In genomic region chr18:70288171-70288850, GRCh38 we compare ENCODE assay signal across 8 cellular contexts. TPM values are rescaled to one million over a fixed set of nuclear protein-coding genes. Genes with fewer than 3 reads are reported as not detected.
DNase-seq lines count a peak whose midpoint lies in the region; ATAC-seq and TF ChIP-seq lines count a peak whose summit lies in the region.

No MANE protein-coding gene starts in this region.

- H4K20me1 ChIP-seq in mammary epithelial cell (ENCODE audit: insufficient read depth, low read length) = no peaks in the 10 kb centered on the region

- H3K27ac Mint-ChIP-seq in stimulated activated naive CD8-positive, alpha-beta T cell treated with anti-CD3 and anti-CD28 coated beads, Interleukin-15, amount 100 ng/mL, for 72 hours = no peak overlapping the region

- no peaks in the 10 kb centered on the region for H3K9me3 Mint-ChIP-seq in stimulated activated naive CD8-positive, alpha-beta T cell treated with anti-CD3 and anti-CD28 coated beads, Interleukin-15, amount 100 ng/mL, for 72 hours

- BruUV-seq in mammary epithelial cell (replicated peaks; lab: Mats Ljungman, UMichigan) = no TSS peak

- CTCF ChIA-PET in mammary epithelial cell (lab: Charles Lee; ENCODE audit: low non-redundant PET) = no interaction called here

- H3K4me2 ChIP-seq in mammary epithelial cell (ENCODE audit: insufficient read depth, low read depth, low read length) = peak overlapping the region; percentile 90

- in situ Hi-C loops in KBM-7 (cut with MboI; ENCODE audit: low pct_unique_long_range_greater_than_20kb, low sequenced_read_pairs) (no loop called here), mammary epithelial cell (cut with MboI; ENCODE audit: low sequenced_read_pairs in 2 of 2) (loop anchor here in 1 of 2 donors (25.0 kb wide), 1 partner anchor 149 kb away; no protein-coding TSS in a partner anchor)

- no peaks in the 10 kb centered on the region for H3K36me3 ChIP-seq in mammary epithelial cell (ENCODE audit: insufficient read depth, low read length)

- intact Hi-C loops in mammary epithelial cell (cut with micrococcal nuclease) = loop anchor here (1.0 to 5.0 kb wide), 4 partner anchors 45 to 134 kb away; no protein-coding TSS in a partner anchor

- H3K4me3 ChIP-seq in mammary epithelial cell (replicated peaks in 1 of 3; ENCODE audit: insufficient read depth in 1 of 3, low read depth in 2 of 3, low read length in 3 of 3) = peak overlapping the region; percentile 80 to 91 (median 83)

- under 1% methylated on average over 9 of the region's 50 CpGs for WGBS in mammary epithelial cell (ENCODE audit: low coverage, missing lambda C conversion rate)

- dilution Hi-C loops in mammary epithelial cell (cut with HindIII; ENCODE audit: low sequenced_read_pairs) = loop anchor here (5.0 kb wide), 1 partner anchor 69 kb away; no protein-coding TSS in a partner anchor

- peaks cover 45% of the 10 kb centered on the region for H3K79me2 ChIP-seq in mammary epithelial cell (ENCODE audit: insufficient read depth, low read length)

- peak overlapping the region; percentile 1 for H3K27ac ChIP-seq in mammary epithelial cell (ENCODE audit: insufficient read depth, low read depth, low read length)

- H3K4me1 Mint-ChIP-seq in stimulated activated naive CD8-positive, alpha-beta T cell treated with anti-CD3 and anti-CD28 coated beads, Interleukin-15, amount 100 ng/mL, for 72 hours = peaks cover 14% of the 10 kb centered on the region

- H2AFZ ChIP-seq in mammary epithelial cell (ENCODE audit: low read depth, low read length) = peak overlapping the region; percentile 89

- ATAC-seq in GM21717 (IDR thresholded peaks at IDR 0.05; ENCODE audit: unreplicated experiment) = peak; percentile 10
- ATAC-seq in stimulated activated naive CD8-positive, alpha-beta T cell treated with anti-CD3 and anti-CD28 coated beads, Interleukin-15, amount 100 ng/mL, for 72 hours = peak; percentile 10

- H3K9me3 ChIP-seq in mammary epithelial cell (replicated peaks; ENCODE audit: insufficient read depth, low read length) = no peaks in the 10 kb centered on the region

- H3K9ac ChIP-seq in mammary epithelial cell (ENCODE audit: insufficient read depth, low read length) = peak overlapping the region; percentile 61

- DNase-seq in NCI-H2107 (lab: John Stamatoyannopoulos, UW) (peak; percentile 12), NCI-H2107 treated with DMSO at 0.1 percent for 48 hours (lab: John Stamatoyannopoulos, UW; ENCODE audit: unreplicated experiment) (no peak), KBM-7 (peak; percentile 30), mammary epithelial cell (no peak), kidney tubule cell (ENCODE audit: low spot score) (peak; percentile 44), MV-4-11 (lab: John Stamatoyannopoulos, UW) (no peak)
- DNase-seq in stimulated activated naive CD8-positive, alpha-beta T cell treated with anti-CD3 and anti-CD28 coated beads, Interleukin-15, amount 100 ng/mL, for 72 hours = peak in 1 of 2 donors; percentile 12

- peaks cover 43% of the 10 kb centered on the region for H3K27me3 Mint-ChIP-seq in stimulated activated naive CD8-positive, alpha-beta T cell treated with anti-CD3 and anti-CD28 coated beads, Interleukin-15, amount 100 ng/mL, for 72 hours

- peaks cover 21% of the 10 kb centered on the region for H3K4me1 ChIP-seq in mammary epithelial cell (ENCODE audit: insufficient read depth, low read length)

- H3K27me3 ChIP-seq in mammary epithelial cell (ENCODE audit: insufficient read depth, low read length) = no peaks in the 10 kb centered on the region

- peak in 1 of 2 donors; percentile 1 for TF ChIP-seq CTCF in mammary epithelial cell (conservative IDR thresholded peaks at IDR 0.05 in 1 of 2, IDR thresholded peaks at IDR 0.05 in 1 of 2; ENCODE audit: extremely low read depth in 1 of 2, insufficient read depth in 1 of 2, low read depth in 1 of 2, low read length in 2 of 2)

- H3K4me3 Mint-ChIP-seq in stimulated activated naive CD8-positive, alpha-beta T cell treated with anti-CD3 and anti-CD28 coated beads, Interleukin-15, amount 100 ng/mL, for 72 hours = peak overlapping the region; percentile 42 to 63

RNA-seq across cellular contexts. Expression of gene SOCS6, which starts 0.5 kb away (rescaled TPM):
- 10 to 100 TPM; 22.7 to 31.5 TPM for total RNA-seq in mammary epithelial cell
- polyA plus RNA-seq in mammary epithelial cell = 14.0 TPM
- polyA minus RNA-seq in mammary epithelial cell = 26.5 TPM

Comparison
In these comparisons a context has a peak if more than half of its experiments do, and no peak if none do; other contexts are left out.
1. DNase-seq: peak in NCI-H2107 (single experiment), KBM-7 (single experiment) and kidney tubule cell (single experiment); none in NCI-H2107 treated with DMSO at 0.1 percent for 48 hours (single experiment), mammary epithelial cell (single experiment) and MV-4-11 (single experiment).